In the genomic region with DNA sequence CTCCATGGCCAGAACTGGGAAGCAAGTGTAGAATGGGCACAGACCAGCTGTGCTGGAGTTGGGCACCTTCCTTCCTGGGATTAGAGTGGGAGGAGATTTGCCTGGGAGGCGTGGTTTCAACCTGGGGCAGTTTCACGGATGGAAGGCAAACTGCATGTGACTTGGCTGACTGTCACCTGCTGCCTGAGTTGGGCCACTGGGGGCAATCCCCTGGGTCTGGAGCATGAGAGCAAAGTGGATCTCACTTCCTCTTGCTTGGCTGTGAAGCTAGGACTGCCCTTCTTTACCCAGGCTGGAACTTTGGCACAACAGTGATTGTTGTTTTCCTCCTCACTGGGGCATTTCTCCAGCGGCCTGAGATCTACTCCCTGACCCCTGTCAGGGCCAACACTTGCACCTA, we compare ENCODE assay signal across 15 cellular contexts.
"Had no signal": no experiment of that assay in that cellular context is flagged by ENCODE, and none has a peak within 500 bp of the region (broad histone marks: within the 10 kb centered on the region; RNA-seq: fewer than 3 reads in every experiment).

No MANE protein-coding gene starts in this region.

- H3K36me3 ChIP-seq: cardiac muscle cell, heart left ventricle, prostate gland had no signal

- H3K4me3 ChIP-seq: cardiac muscle cell, heart left ventricle, prostate gland had no signal

- H3K27me3 ChIP-seq: cardiac muscle cell, heart left ventricle had no signal

- ATAC-seq: activated CD4-positive, alpha-beta T cell treated with anti-CD3 and anti-CD28 coated beads for 36 hours; activated naive CD4-positive, alpha-beta T cell treated with anti-CD3 and anti-CD28 coated beads, Interleukin-2, amount 50 U/mL, for 72 hours; heart left ventricle; stimulated activated naive CD8-positive, alpha-beta T cell treated with anti-CD3 and anti-CD28 coated beads, Interleukin-15, Interleukin-2, amounts not matched to agents 100 U/mL and 50 U/mL, for 24 hours had no signal

- H3K4me1 ChIP-seq: heart left ventricle, prostate gland had no signal

- DNase-seq: activated CD4-positive, alpha-beta memory T cell treated with anti-CD3 and anti-CD28 coated beads, Interleukin-2, amount 10 ng/mL, durations not matched to agents 7 days and 5 days; activated CD4-positive, alpha-beta T cell treated with anti-CD3 and anti-CD28 coated beads for 36 hours; activated effector memory CD4-positive, alpha-beta T cell treated with anti-CD3 and anti-CD28 coated beads, Interleukin-2, amount 50 U/mL, for 16 hours; activated T-cell treated with anti-CD3 and anti-CD28 coated beads, Interleukin-2, amount 50 U/mL, for 48 hours; heart left ventricle; occipital lobe; right cardiac atrium; small intestine; stimulated activated CD4-positive, alpha-beta T cell treated with anti-CD3 and anti-CD28 coated beads, Interleukin-4, amount 100 ng/mL, for 24 hours; stimulated activated naive CD8-positive, alpha-beta T cell treated with anti-CD3 and anti-CD28 coated beads, Interleukin-15, Interleukin-2, amounts not matched to agents 100 U/mL and 50 U/mL, for 24 hours; trophoblast cell had no signal

- H3K27ac ChIP-seq: cardiac muscle cell, heart left ventricle, prostate gland, VCaP had no signal
